Comparison of ENCODE assay signal across 12 cellular contexts in genomic region chr15:90213123-90213817, GRCh38. TPM values are rescaled to one million over a fixed set of nuclear protein-coding genes. Genes with fewer than 3 reads are reported as not detected.
A peak's percentile ranks its signal among the peaks of the same experiment; 100 is the strongest.
DNase-seq lines count a peak whose midpoint lies in the region; ATAC-seq and TF ChIP-seq lines count a peak whose summit lies in the region.
"Had no signal": no experiment of that assay in that cellular context is flagged by ENCODE, and none has a peak within 500 bp of the region (broad histone marks: within the 10 kb centered on the region; RNA-seq: fewer than 3 reads in every experiment).

No MANE protein-coding gene starts in this region.

- H3K27me3 ChIP-seq in sigmoid colon = no peaks in the 10 kb centered on the region
- H3K27me3 ChIP-seq: brain microvascular endothelial cell had no signal

- no peak for TF ChIP-seq CTCF in sigmoid colon (IDR thresholded peaks at IDR 0.05)

- no peak for ATAC-seq in HG03039 (IDR thresholded peaks at IDR 0.05; ENCODE audit: unreplicated experiment)

- TF ChIP-seq POLR2A in erythroblast (IDR thresholded peaks at IDR 0.05; ENCODE audit: low read length) = no peak
- no peak for TF ChIP-seq POLR2A in sigmoid colon (IDR thresholded peaks at IDR 0.05)

- peaks cover 4 to 33% (median 9%) of the 10 kb centered on the region in 4 donors for H3K36me3 ChIP-seq in sigmoid colon
- H3K36me3 ChIP-seq: brain microvascular endothelial cell had no signal

- peaks cover 0 to 47% (median 45%) of the 10 kb centered on the region in 4 donors for H3K4me1 ChIP-seq in sigmoid colon

- no peaks in the 10 kb centered on the region for H3K9me3 ChIP-seq in sigmoid colon

- intact Hi-C loops in sigmoid colon (cut with DNase I) = no loop called here

- WGBS in sigmoid colon, 2 donors = 23 to 66% methylated on average over 12 of the region's 12 CpGs

- H3K27ac ChIP-seq in sigmoid colon = peak overlapping the region; percentile 14 to 71 (median 68)
- H3K27ac ChIP-seq: brain microvascular endothelial cell had no signal

- no peak overlapping the region for H3K4me3 ChIP-seq in sigmoid colon

- DNase-seq in ELF-1 (ENCODE audit: low read depth, low spot score) = peak; percentile 88
- DNase-seq in NCI-H524 treated with DMSO at 0.1 percent for 48 hours (lab: John Stamatoyannopoulos, UW) = peak; percentile 66
- peak; percentile 21 to 34 for DNase-seq in erythroblast (lab: John Stamatoyannopoulos, UW)
- DNase-seq in sigmoid colon = no peak
- no peak for DNase-seq in amygdala (lab: John Stamatoyannopoulos, UW)
- DNase-seq in NCI-H2227 (lab: John Stamatoyannopoulos, UW; ENCODE audit: unreplicated experiment) = no peak
- no peak for DNase-seq in NCI-H1436 (lab: John Stamatoyannopoulos, UW)
- DNase-seq: brain microvascular endothelial cell, GDM1, glutamatergic neuron had no signal

- no peak for TF ChIP-seq EP300 in sigmoid colon (IDR thresholded peaks at IDR 0.05)

RNA-seq across cellular contexts. Expression of gene SEMA4B, which starts 12.1 kb away (rescaled TPM):
- total RNA-seq in sigmoid colon = 10 to 100 TPM; 42.0 to 72.4 (median 58.6) TPM
- polyA plus RNA-seq in sigmoid colon = 10 to 100 TPM; 10.6 to 94.5 (median 11.4) TPM

RNA-seq across cellular contexts. Expression of gene CIB1, which starts 20.5 kb away (rescaled TPM):
- total RNA-seq in sigmoid colon = 10 to 100 TPM; 18.6 to 35.7 (median 35.5) TPM
- 100 to 1,000 TPM; 283 to 436 (median 359) TPM for polyA plus RNA-seq in sigmoid colon

RNA-seq across cellular contexts. Expression of gene GDPGP1, which starts 20.7 kb away (rescaled TPM):
- 1 to 10 TPM; 3.0 to 7.5 (median 5.4) TPM for total RNA-seq in sigmoid colon
- polyA plus RNA-seq in sigmoid colon = 10 to 100 TPM in 1 of 3 donors, 1 to 10 TPM in 2; 7.9 to 12.7 (median 9.0) TPM

RNA-seq across cellular contexts. Expression of gene TTLL13, which starts 36.1 kb away (rescaled TPM):
- not detected for total RNA-seq in sigmoid colon
- under 1 TPM in 1 of 3 donors, not detected in 2; 0.25 TPM for polyA plus RNA-seq in sigmoid colon
- total RNA-seq: M059J had no signal

RNA-seq across cellular contexts. Expression of gene NGRN, which starts 52.2 kb away (rescaled TPM):
- 100 to 1,000 TPM in 3 of 4 donors, 10 to 100 TPM in 1; 81.2 to 139 (median 111) TPM for total RNA-seq in sigmoid colon
- 10 to 100 TPM; 43.2 to 66.7 (median 51.8) TPM for polyA plus RNA-seq in sigmoid colon

Comparison
In these comparisons a context has a peak if more than half of its experiments do, and no peak if none do; other contexts are left out.
1. DNase-seq: peak in ELF-1 (single experiment), NCI-H524 treated with DMSO at 0.1 percent for 48 hours (single experiment) and erythroblast (2 of 2); none in sigmoid colon (single experiment), amygdala (0 of 56), NCI-H2227 (single experiment) and NCI-H1436 (single experiment).